In genomic region chr5:151182501-151182900, GRCh38 we compare ENCODE assay signal across 26 cellular contexts. TPM values are rescaled to one million over a fixed set of nuclear protein-coding genes. Genes with fewer than 3 reads are reported as not detected.
A peak's percentile ranks its signal among the peaks of the same experiment; 100 is the strongest.
DNase-seq lines count a peak whose midpoint lies in the region; ATAC-seq and TF ChIP-seq lines count a peak whose summit lies in the region.
"Had no signal": no experiment of that assay in that cellular context is flagged by ENCODE, and none has a peak within 500 bp of the region (broad histone marks: within the 10 kb centered on the region; RNA-seq: fewer than 3 reads in every experiment).

No MANE protein-coding gene starts in this region.

- H3K27me3 ChIP-seq in effector memory CD4-positive, alpha-beta T cell (replicated peaks; ENCODE audit: control insufficient read depth, insufficient read depth, low read length, poor library complexity, severe bottlenecking): no peaks in the 10 kb centered on the region
- H3K27me3 ChIP-seq: dorsolateral prefrontal cortex, heart left ventricle had no signal

- no peaks in the 10 kb centered on the region for H3K4me1 ChIP-seq in effector memory CD4-positive, alpha-beta T cell (ENCODE audit: control insufficient read depth, insufficient read depth, low read length, poor library complexity, severe bottlenecking)
- H3K4me1 ChIP-seq: Caco-2 had no signal

- DNase-seq in activated CD8-positive, alpha-beta memory T cell treated with anti-CD3 and anti-CD28 coated beads for 24 hours: peak; percentile 43
- DNase-seq in activated CD8-positive, alpha-beta memory T cell treated with anti-CD3 and anti-CD28 coated beads, Interleukin-2, amount 50 U/mL, for 4 hours: no peak
- no peak for DNase-seq in T-helper 17 cell
- DNase-seq in glutamatergic neuron: no peak
- DNase-seq in stimulated activated effector memory CD8-positive, alpha-beta T cell treated with anti-CD3 and anti-CD28 coated beads, Interleukin-12 subunit alpha, Interleukin-12 subunit beta, amount 100 ng/mL, for 72 hours (ENCODE audit: low spot score in 2 of 2): no peak
- DNase-seq in D341Med (ENCODE audit: low spot score): no peak
- DNase-seq in effector memory CD4-positive, alpha-beta T cell: no peak
- DNase-seq in superior temporal gyrus (ENCODE audit: extremely low spot score): no peak
- DNase-seq: activated naive CD4-positive, alpha-beta T cell treated with Interleukin-2 at 50 U/mL for 16 hours; activated T-cell treated with anti-CD3 and anti-CD28 coated beads, Interleukin-2, amount 50 U/mL, for 1 hour; DND-41; dorsolateral prefrontal cortex; H9; heart left ventricle; KG1; left colon; mesendoderm; NCI-H1436 treated with DMSO at 0.1 percent for 48 hours; NCI-H2107; NCI-H446 treated with DMSO at 0.1 percent for 48 hours; SK-N-SH; stimulated activated CD4-positive, alpha-beta T cell treated with anti-CD3 and anti-CD28 coated beads, Interleukin-2, amount 100 ng/mL, for 48 hours; stimulated activated naive CD4-positive, alpha-beta T cell treated with Interleukin-2 at 50 U/mL for 16 hours; T-helper 9 cell had no signal

- no peak for ATAC-seq in T-helper 17 cell
- ATAC-seq in stimulated activated effector memory CD8-positive, alpha-beta T cell treated with anti-CD3 and anti-CD28 coated beads, Interleukin-12 subunit alpha, Interleukin-12 subunit beta, amount 100 ng/mL, for 72 hours: no peak
- ATAC-seq: left colon had no signal

- H3K27me3 Mint-ChIP-seq in T-helper 17 cell (no peaks in the 10 kb centered on the region), glutamatergic neuron (ENCODE audit: unreplicated experiment) (peaks cover 2% of the 10 kb centered on the region)
- H3K27me3 Mint-ChIP-seq: type B pancreatic cell had no signal

- peaks cover 5% of the 10 kb centered on the region for H3K9me3 Mint-ChIP-seq in glutamatergic neuron (ENCODE audit: unreplicated experiment)
- no peaks in the 10 kb centered on the region for H3K9me3 Mint-ChIP-seq in stimulated activated effector memory CD8-positive, alpha-beta T cell treated with anti-CD3 and anti-CD28 coated beads, Interleukin-12 subunit alpha, Interleukin-12 subunit beta, amount 100 ng/mL, for 72 hours
- H3K9me3 Mint-ChIP-seq: H9, type B pancreatic cell had no signal

- no peak overlapping the region for H3K27ac ChIP-seq in effector memory CD4-positive, alpha-beta T cell (ENCODE audit: insufficient read depth, low read length, poor library complexity, severe bottlenecking)
- H3K27ac ChIP-seq: dorsolateral prefrontal cortex, heart left ventricle had no signal

- H3K36me3 Mint-ChIP-seq in T-helper 17 cell (ENCODE audit: low read depth) (peaks cover 12% of the 10 kb centered on the region), glutamatergic neuron (ENCODE audit: unreplicated experiment) (peaks cover 6% of the 10 kb centered on the region)
- H3K36me3 Mint-ChIP-seq in stimulated activated effector memory CD8-positive, alpha-beta T cell treated with anti-CD3 and anti-CD28 coated beads, Interleukin-12 subunit alpha, Interleukin-12 subunit beta, amount 100 ng/mL, for 72 hours: peaks cover 58% of the 10 kb centered on the region
- H3K36me3 Mint-ChIP-seq: type B pancreatic cell had no signal

- no peak overlapping the region for H3K4me3 ChIP-seq in effector memory CD4-positive, alpha-beta T cell (ENCODE audit: insufficient read depth, low read depth, low read length, poor library complexity, severe bottlenecking)
- H3K4me3 ChIP-seq: dorsolateral prefrontal cortex, heart left ventricle had no signal

- peaks cover 62% of the 10 kb centered on the region for H3K36me3 ChIP-seq in effector memory CD4-positive, alpha-beta T cell (ENCODE audit: control insufficient read depth, insufficient read depth, low read length)

- H3K27ac Mint-ChIP-seq in T-helper 17 cell: peak overlapping the region; percentile 51
- peak overlapping the region; percentile 91 for H3K27ac Mint-ChIP-seq in glutamatergic neuron (ENCODE audit: unreplicated experiment)
- H3K27ac Mint-ChIP-seq in stimulated activated effector memory CD8-positive, alpha-beta T cell treated with anti-CD3 and anti-CD28 coated beads, Interleukin-12 subunit alpha, Interleukin-12 subunit beta, amount 100 ng/mL, for 72 hours: peak overlapping the region; percentile 67
- H3K27ac Mint-ChIP-seq: H9, type B pancreatic cell had no signal

- H3K4me3 Mint-ChIP-seq in T-helper 17 cell: no peak overlapping the region
- H3K4me3 Mint-ChIP-seq in glutamatergic neuron (ENCODE audit: unreplicated experiment): peak overlapping the region; percentile 53
- no peak overlapping the region for H3K4me3 Mint-ChIP-seq in stimulated activated effector memory CD8-positive, alpha-beta T cell treated with anti-CD3 and anti-CD28 coated beads, Interleukin-12 subunit alpha, Interleukin-12 subunit beta, amount 100 ng/mL, for 72 hours
- H3K4me3 Mint-ChIP-seq: H9, type B pancreatic cell had no signal

- TF ChIP-seq CTCF in glutamatergic neuron (IDR thresholded peaks at IDR 0.05; ENCODE audit: partially characterized antibody, unreplicated experiment): no peak

- H3K4me1 Mint-ChIP-seq in T-helper 17 cell (peaks cover 18% of the 10 kb centered on the region), glutamatergic neuron (ENCODE audit: low read depth, unreplicated experiment) (peaks cover 19% of the 10 kb centered on the region)
- H3K4me1 Mint-ChIP-seq in stimulated activated effector memory CD8-positive, alpha-beta T cell treated with anti-CD3 and anti-CD28 coated beads, Interleukin-12 subunit alpha, Interleukin-12 subunit beta, amount 100 ng/mL, for 72 hours: peaks cover 12% of the 10 kb centered on the region

- no peaks in the 10 kb centered on the region for H3K9me3 ChIP-seq in T-helper 17 cell (ENCODE audit: control insufficient read depth, low read length, poor library complexity, severe bottlenecking)
- no peaks in the 10 kb centered on the region for H3K9me3 ChIP-seq in effector memory CD4-positive, alpha-beta T cell (ENCODE audit: control insufficient read depth, low read length)
- H3K9me3 ChIP-seq: Caco-2, heart left ventricle, SK-N-SH had no signal

RNA-seq across cellular contexts. Expression of gene ANXA6, which starts 24.9 kb away (rescaled TPM):
- total RNA-seq in T-helper 17 cell (100 to 1,000 TPM; 258 to 307 TPM), glutamatergic neuron (ENCODE audit: unreplicated experiment) (143 TPM)

RNA-seq across cellular contexts. Expression of gene CCDC69, which starts 41.4 kb away (rescaled TPM):
- total RNA-seq in T-helper 17 cell (10 to 100 TPM; 74.7 to 82.5 TPM), glutamatergic neuron (ENCODE audit: unreplicated experiment) (2.0 TPM)

Comparison
In these comparisons a context has a peak if more than half of its experiments do, and no peak if none do; other contexts are left out.
1. RNA of gene CCDC69, which starts 41.4 kb away (total RNA-seq): 74.7 to 82.5 TPM in T-helper 17 cell; 2.0 TPM in glutamatergic neuron (single experiment); every median in the first group is over 10 times any median in the second.
2. Peak in every context shown above with its lines, with median percentiles within 50 percentile points of each other: H3K27ac Mint-ChIP-seq.